Comparison of ENCODE assay signal across 9 cellular contexts in the genomic region with DNA sequence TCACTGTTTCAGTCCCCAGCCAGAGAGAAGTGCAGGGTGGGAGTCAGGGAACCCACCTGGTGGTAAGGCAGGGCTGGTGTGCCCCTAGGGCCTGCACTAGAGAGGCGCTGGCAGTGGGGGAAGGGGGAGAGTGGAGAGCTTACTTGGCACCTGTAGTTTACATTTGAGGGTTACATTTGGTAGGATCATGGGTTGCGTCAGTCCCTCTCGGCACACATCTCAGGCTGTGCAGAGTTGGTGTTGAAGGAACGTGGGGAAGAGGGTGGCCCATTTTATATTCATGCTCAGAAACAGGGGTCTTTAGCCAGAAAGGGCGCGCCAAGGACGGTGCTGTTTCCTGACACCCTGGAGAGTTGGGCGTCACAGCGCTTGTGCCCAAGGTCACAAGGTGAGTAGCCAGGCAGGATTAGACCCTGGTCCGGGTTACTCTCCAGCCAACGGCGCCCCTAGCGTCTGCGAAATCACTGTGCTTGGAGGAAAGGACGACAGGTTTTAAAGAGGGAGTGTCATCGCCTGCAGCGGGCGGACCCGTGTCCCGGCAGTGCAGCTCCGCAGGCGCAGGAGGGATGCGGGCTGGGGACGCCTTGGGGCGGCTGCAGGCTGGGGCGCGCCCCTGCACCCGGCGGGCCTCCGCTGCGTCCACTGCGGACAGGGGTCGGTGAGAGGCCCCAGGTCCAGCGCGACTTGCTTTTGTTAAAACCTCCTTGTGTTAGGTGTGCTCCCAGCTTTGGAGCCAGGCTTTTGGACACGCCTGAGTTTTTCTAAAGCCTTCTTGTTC.
DNase-seq lines count a peak whose midpoint lies in the region; ATAC-seq, FAIRE-seq and TF ChIP-seq lines count a peak whose summit lies in the region.
"Had no signal": no experiment of that assay in that cellular context is flagged by ENCODE, and none has a peak within 500 bp of the region (broad histone marks: within the 10 kb centered on the region; RNA-seq: fewer than 3 reads in every experiment).

No MANE protein-coding gene starts in this region.

- H3K9me3 ChIP-seq in H9 (ENCODE audit: control insufficient read depth, low read depth, low read length) (no peaks in the 10 kb centered on the region), small intestine (ENCODE audit: control insufficient read depth, low read depth) (no peaks in the 10 kb centered on the region)

- no peak overlapping the region for H2BK5ac ChIP-seq in H9 (ENCODE audit: insufficient read length, low read length)

- no peak for TF ChIP-seq POLR2A in erythroblast (IDR thresholded peaks at IDR 0.05; ENCODE audit: low read length)

- no peak overlapping the region for H4K91ac ChIP-seq in H9 (ENCODE audit: insufficient read length, low read depth, low read length)

- no peak overlapping the region for H4K8ac ChIP-seq in H9 (replicated peaks; ENCODE audit: insufficient read length, low read depth, low read length)

- no peak overlapping the region for H3K9ac ChIP-seq in H9 (ENCODE audit: extremely low read depth, insufficient read length, low read length)

- peaks cover 33 to 41% of the 10 kb centered on the region in 2 experiments for H3K4me1 Mint-ChIP-seq in H9
- H3K4me1 Mint-ChIP-seq in activated naive CD4-positive, alpha-beta T cell treated with anti-CD3 and anti-CD28 coated beads, Interleukin-2, amount 10 ng/mL, durations not matched to agents 7 days and 5 days, result peaks cover 14% of the 10 kb centered on the region

- no peak overlapping the region; a peak in 2 of 7 replicates for H3K27ac Mint-ChIP-seq in H9
- H3K27ac Mint-ChIP-seq in activated naive CD4-positive, alpha-beta T cell treated with anti-CD3 and anti-CD28 coated beads, Interleukin-2, amount 10 ng/mL, durations not matched to agents 7 days and 5 days, result no peak overlapping the region

- H3K23me2 ChIP-seq in H9 (ENCODE audit: insufficient read length, low read depth, low read length, poor library complexity, severe bottlenecking), result peaks cover 5% of the 10 kb centered on the region

- H3K56ac ChIP-seq in H9 (ENCODE audit: insufficient read length, low read depth, low read length), result no peak overlapping the region

- H2AK5ac ChIP-seq in H9 (ENCODE audit: insufficient read length, low read length), result no peak overlapping the region

- H2BK12ac ChIP-seq in H9 (ENCODE audit: insufficient read length, low read depth, low read length), result no peak overlapping the region

- peak; percentile 93 for DNase-seq in H9
- peak; percentile 12 to 18 for DNase-seq in erythroblast (lab: John Stamatoyannopoulos, UW)
- DNase-seq in left lobe of liver (ENCODE audit: low spot score), result no peak
- DNase-seq in small intestine, result peak; percentile 75
- no peak for DNase-seq in mucosa of gallbladder (ENCODE audit: low spot score)
- DNase-seq in activated naive CD4-positive, alpha-beta T cell treated with anti-CD3 and anti-CD28 coated beads, Interleukin-2, amount 10 ng/mL, durations not matched to agents 7 days and 5 days, result no peak
- DNase-seq: CD4-positive, alpha-beta memory T cell had no signal

- no peak overlapping the region for H3K23ac ChIP-seq in H9 (ENCODE audit: insufficient read length, low read depth, low read length)

- peak overlapping the region; percentile 31 for H3K4me2 ChIP-seq in H9 (ENCODE audit: insufficient read depth, insufficient read length, low read length)

- H4K20me1 ChIP-seq in H9 (ENCODE audit: control insufficient read depth, insufficient read depth, insufficient read length), result no peaks in the 10 kb centered on the region

- H3K9me3 Mint-ChIP-seq in H9, result no peaks in the 10 kb centered on the region
- H3K9me3 Mint-ChIP-seq in activated naive CD4-positive, alpha-beta T cell treated with anti-CD3 and anti-CD28 coated beads, Interleukin-2, amount 10 ng/mL, durations not matched to agents 7 days and 5 days, result no peaks in the 10 kb centered on the region
- H3K9me3 Mint-ChIP-seq: CD4-positive, alpha-beta memory T cell had no signal

- no peaks in the 10 kb centered on the region for H3K36me3 ChIP-seq in small intestine (ENCODE audit: control insufficient read depth in 2 of 2, insufficient read depth in 2 of 2, low read length in 2 of 2)

- H3K27me3 ChIP-seq in H9 (ENCODE audit: insufficient read depth, low read length) (no peaks in the 10 kb centered on the region), small intestine (ENCODE audit: control insufficient read depth in 2 of 2, insufficient read depth in 2 of 2, low read length in 2 of 2) (no peaks in the 10 kb centered on the region)

- no peak overlapping the region for H2BK20ac ChIP-seq in H9 (ENCODE audit: low read depth, low read length, poor library complexity, severe bottlenecking)

- H2BK15ac ChIP-seq in H9 (ENCODE audit: low read depth, low read length), result no peak overlapping the region

- peak overlapping the region in 1 of 2 donors; percentile 6 for H3K4me3 ChIP-seq in small intestine (ENCODE audit: low read depth in 1 of 2, low read length in 2 of 2)

- H2BK120ac ChIP-seq in H9 (ENCODE audit: low read depth, low read length, poor library complexity, severe bottlenecking), result no peak overlapping the region

- no peak overlapping the region for H2AFZ ChIP-seq in H9 (ENCODE audit: low read length)

- H3K18ac ChIP-seq in H9 (ENCODE audit: insufficient read length, low read depth, low read length), result no peak overlapping the region

- no peak overlapping the region for H4K5ac ChIP-seq in H9 (ENCODE audit: insufficient read length, low read depth, low read length)

- TF ChIP-seq CTCF in H9 (conservative IDR thresholded peaks at IDR 0.05), result peak; percentile 88

- no peaks in the 10 kb centered on the region for H3K79me1 ChIP-seq in H9 (ENCODE audit: insufficient read depth, low read depth, low read length, poor library complexity, severe bottlenecking)

- WGBS in H9 (ENCODE audit: extremely low coverage, insufficient read length, low lambda C conversion rate), result no CpG with 5 or more reads among the region's 36 CpGs
- WGBS in small intestine, 3 donors, result 51 to 66% (median 55%) methylated on average over 33 to 36 of the region's 36 CpGs

- H3K14ac ChIP-seq in H9 (ENCODE audit: insufficient read depth, low read length), result no peak overlapping the region

- no peaks in the 10 kb centered on the region for H3K36me3 Mint-ChIP-seq in H9 (ENCODE audit: insufficient read depth in 1 of 3, low read depth in 3 of 3)
- H3K36me3 Mint-ChIP-seq in activated naive CD4-positive, alpha-beta T cell treated with anti-CD3 and anti-CD28 coated beads, Interleukin-2, amount 10 ng/mL, durations not matched to agents 7 days and 5 days, result no peaks in the 10 kb centered on the region

- no peak for FAIRE-seq in small intestine (lab: Jason Lieb, UNC)

- H3K27me3 Mint-ChIP-seq in H9 (ENCODE audit: low read depth), result peaks cover 38% of the 10 kb centered on the region
- H3K27me3 Mint-ChIP-seq in activated naive CD4-positive, alpha-beta T cell treated with anti-CD3 and anti-CD28 coated beads, Interleukin-2, amount 10 ng/mL, durations not matched to agents 7 days and 5 days, result peaks cover 32% of the 10 kb centered on the region

- CTCF ChIA-PET in activated naive CD4-positive, alpha-beta T cell treated with anti-CD3 and anti-CD28 coated beads, Interleukin-2, amount 10 ng/mL, durations not matched to agents 7 days and 5 days (lab: Charles Lee), result no interaction called here

- peak; percentile 4 for ATAC-seq in left lobe of liver
- no peak for ATAC-seq in GM18870 (IDR thresholded peaks at IDR 0.05; ENCODE audit: unreplicated experiment)
- ATAC-seq in HG03280 (IDR thresholded peaks at IDR 0.05; ENCODE audit: unreplicated experiment), result no peak

- H3K4me1 ChIP-seq in H9 (ENCODE audit: insufficient read depth, low read length) (peaks cover 2% of the 10 kb centered on the region; the same call in 1 of the 2 replicates), small intestine (ENCODE audit: control insufficient read depth in 2 of 2, insufficient read depth in 1 of 2, low read depth in 1 of 2, low read length in 1 of 2) (peaks cover 4 to 8% of the 10 kb centered on the region in 2 donors)

- H3K27ac ChIP-seq in H9 (ENCODE audit: insufficient read length, low read depth, low read length) (no peak overlapping the region), small intestine (ENCODE audit: low read depth in 1 of 2, low read length in 1 of 2) (peak overlapping the region in 1 of 2 donors; percentile 17)

- no peak overlapping the region for H3K4ac ChIP-seq in H9 (ENCODE audit: low read depth, low read length)

- peak overlapping the region; percentile 47 to 70; a peak in 2 of 5 replicates for H3K4me3 Mint-ChIP-seq in H9
- H3K4me3 Mint-ChIP-seq in activated naive CD4-positive, alpha-beta T cell treated with anti-CD3 and anti-CD28 coated beads, Interleukin-2, amount 10 ng/mL, durations not matched to agents 7 days and 5 days, result no peak overlapping the region
- H3K4me3 Mint-ChIP-seq: CD4-positive, alpha-beta memory T cell had no signal

- H3T11ph ChIP-seq in H9 (ENCODE audit: low read length), result no peak overlapping the region

- no peaks in the 10 kb centered on the region for H3K79me2 ChIP-seq in H9 (ENCODE audit: insufficient read depth, low read length)

Comparison
In these comparisons a context has a peak if more than half of its experiments do, and no peak if none do; other contexts are left out.
1. DNase-seq: peak in H9 (single experiment), erythroblast (2 of 2) and small intestine (single experiment); none in left lobe of liver (single experiment), mucosa of gallbladder (single experiment) and activated naive CD4-positive, alpha-beta T cell treated with anti-CD3 and anti-CD28 coated beads, Interleukin-2, amount 10 ng/mL, durations not matched to agents 7 days and 5 days (single experiment).